In the genomic region with DNA sequence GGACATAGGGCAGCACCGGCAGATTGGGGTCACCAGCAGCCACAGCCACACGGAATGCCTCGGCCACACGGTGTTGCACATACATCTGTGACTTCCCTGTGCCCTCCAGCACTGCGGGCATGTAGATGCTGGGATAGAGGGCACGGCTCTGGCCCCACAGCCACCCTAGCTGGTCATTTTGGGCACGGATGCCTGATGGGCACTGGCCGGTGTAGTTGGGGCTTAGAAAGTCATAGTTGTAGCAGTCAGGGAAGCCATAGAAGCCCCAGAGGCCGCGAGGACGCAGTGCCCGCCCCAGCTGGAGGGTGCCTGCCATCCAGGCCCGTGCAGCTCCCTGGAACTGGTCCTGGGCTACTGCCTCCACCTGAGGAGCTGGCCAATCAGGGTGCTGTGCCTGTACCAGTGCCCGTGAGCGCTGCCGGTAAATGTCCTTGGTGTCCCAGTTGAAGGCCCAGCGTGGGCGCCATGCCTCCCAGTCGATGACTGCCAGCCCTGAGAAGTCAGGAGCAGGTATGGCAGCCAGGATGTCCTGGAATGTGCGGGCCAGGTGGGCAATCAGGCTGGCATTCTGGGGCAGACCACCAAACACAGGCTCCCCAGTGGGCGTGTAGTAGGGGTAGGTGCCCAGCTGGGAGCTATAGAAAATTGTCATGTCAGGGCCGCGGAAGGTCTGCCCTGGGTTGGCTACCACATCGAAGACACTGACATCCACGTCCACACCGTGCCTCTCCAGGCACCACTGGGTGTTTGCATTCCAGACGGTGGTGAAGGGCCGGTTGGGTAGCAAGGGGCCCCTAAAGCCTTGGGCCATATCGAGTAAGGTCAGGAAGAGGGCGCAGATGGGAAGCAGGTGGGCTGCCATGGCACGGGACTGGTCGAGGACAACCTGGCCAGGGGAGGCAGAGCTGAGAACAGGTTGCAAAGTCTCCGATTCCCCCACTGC, we compare ENCODE assay signal across 17 cellular contexts. TPM values are rescaled to one million over a fixed set of nuclear protein-coding genes. Genes with fewer than 3 reads are reported as not detected.
A peak's percentile ranks its signal among the peaks of the same experiment; 100 is the strongest.
DNase-seq lines count a peak whose midpoint lies in the region; ATAC-seq, FAIRE-seq and TF ChIP-seq lines count a peak whose summit lies in the region.
"Had no signal": no experiment of that assay in that cellular context is flagged by ENCODE, and none has a peak within 500 bp of the region (broad histone marks: within the 10 kb centered on the region; RNA-seq: fewer than 3 reads in every experiment).

No MANE protein-coding gene starts in this region.

- H3K9me2 ChIP-seq in HCT116 (ENCODE audit: insufficient read depth) = no peaks in the 10 kb centered on the region

- ATAC-seq in HCT116 = no peak
- ATAC-seq in HepG2 = peak; percentile 3

- peaks cover 3% of the 10 kb centered on the region; the same call in 1 of the 2 replicates for H3K79me2 ChIP-seq in HCT116 (ENCODE audit: insufficient read depth, low read length)
- peaks cover 36% of the 10 kb centered on the region for H3K79me2 ChIP-seq in HepG2 (ENCODE audit: insufficient read depth, low read length)

- H3K4me1 ChIP-seq in HCT116 (ENCODE audit: control insufficient read depth in 1 of 2, insufficient read depth in 2 of 2, low read length in 2 of 2) (peaks cover 21 to 53% of the 10 kb centered on the region in 2 experiments), HepG2 (ENCODE audit: insufficient read depth, low read length) (peaks cover 56% of the 10 kb centered on the region), skeletal muscle tissue (ENCODE audit: control insufficient read depth in 3 of 3, insufficient read depth in 3 of 3, low read length in 3 of 3) (peaks cover 44 to 53% (median 44%) of the 10 kb centered on the region in 3 donors), Caco-2 (peaks cover 20% of the 10 kb centered on the region)

- FAIRE-seq in HepG2 (lab: Jason Lieb, UNC) = no peak
- FAIRE-seq: GM18507 had no signal

- POLR2A ChIA-PET in HCT116 (lab: Charles Lee) = interaction anchor here (1.4 kb wide), 1 partner anchor 12 kb away, joined by 5 read pairs; no protein-coding TSS in a partner anchor
- POLR2A ChIA-PET in HepG2 (lab: Yijun Ruan, JAX) = interaction anchor here (1.1 to 7.9 kb wide), 14 partner anchors 10 to 106 kb away, joined by 3 to 222 read pairs (median 12); a partner anchor contains a TSS
- POLR2A ChIA-PET in Caco-2 (lab: Charles Lee) = interaction anchor here (0.6 kb wide), 2 partner anchors 10 to 38 kb away, joined by 3 to 6 read pairs; a partner anchor contains a TSS

- H3K27ac Mint-ChIP-seq in Caco-2 (ENCODE audit: unreplicated experiment) = no peak overlapping the region
- H3K27ac Mint-ChIP-seq: IgD-negative memory B cell had no signal

- TF ChIP-seq POLR2A in HCT116 (IDR thresholded peaks at IDR 0.05; ENCODE audit: borderline replicate concordance, extremely low read depth, insufficient read depth, insufficient read length) (no peak), HepG2 (IDR thresholded peaks at IDR 0.05; ENCODE audit: insufficient read depth in 1 of 2, low read depth in 2 of 2, low read length in 2 of 2) (peak in 1 of 2 experiments; percentile 5; a peak in 1 of 4 replicates)

- H3K9me3 Mint-ChIP-seq in Caco-2 (ENCODE audit: unreplicated experiment) = no peaks in the 10 kb centered on the region
- H3K9me3 Mint-ChIP-seq: IgD-negative memory B cell had no signal

- H3K27ac ChIP-seq in HCT116 (ENCODE audit: low read depth, low read length) (peak overlapping the region; percentile 70), HepG2 (ENCODE audit: extremely low read length, insufficient read depth, low read length) (peak overlapping the region; percentile 96), skeletal muscle tissue (ENCODE audit: low read depth, low read length) (peak overlapping the region; percentile 65)
- H3K27ac ChIP-seq: BLaER1, SJCRH30, VCaP had no signal

- in situ Hi-C loops in HepG2 (cut with HindIII; ENCODE audit: extremely low pct_ligation_motif_present, low pct_unique_long_range_greater_than_20kb) = no loop called here

- no peaks in the 10 kb centered on the region for H3K36me3 ChIP-seq in HCT116 (ENCODE audit: control insufficient read depth in 1 of 2, insufficient read depth in 2 of 2, low read length in 2 of 2)
- peaks cover 1 to 3% of the 10 kb centered on the region in 2 experiments; a peak in 2 of 5 replicates for H3K36me3 ChIP-seq in HepG2 (replicated peaks in 1 of 2; ENCODE audit: control insufficient read depth in 1 of 2, insufficient read depth in 2 of 2, low read length in 2 of 2)
- H3K36me3 ChIP-seq in skeletal muscle tissue (ENCODE audit: control insufficient read depth in 3 of 3, insufficient read depth in 3 of 3, low read length in 3 of 3) = peaks cover 0 to 5% (median 0%) of the 10 kb centered on the region in 3 donors
- no peaks in the 10 kb centered on the region; the same call in 1 of the 2 replicates for H3K36me3 ChIP-seq in Caco-2 (ENCODE audit: control insufficient read depth, insufficient read depth, low read length)
- H3K36me3 ChIP-seq: SJCRH30 had no signal

- RAD21 ChIA-PET in HCT116 (lab: Charles Lee; ENCODE audit: low non-redundant PET in 1 of 2, low total read pairs in 2 of 2, uncharacterized antibody in 2 of 2, unreplicated experiment in 2 of 2) = interaction anchor here in 1 of 2 experiments (0.5 kb wide), 1 partner anchor 290 kb away, joined by 3 read pairs; no protein-coding TSS in a partner anchor

- intact Hi-C loops in HCT116 (cut with micrococcal nuclease) (loop anchor here (1.0 kb wide), 1 partner anchor 22 kb away; no protein-coding TSS in a partner anchor), HepG2 (cut with micrococcal nuclease; ENCODE audit: unreplicated experiment) (loop anchor here (1.0 to 5.0 kb wide), 2 partner anchors 22 to 40 kb away; no protein-coding TSS in a partner anchor), Caco-2 (cut with micrococcal nuclease; ENCODE audit: unreplicated experiment) (no loop called here)

- WGBS in HepG2 (ENCODE audit: low lambda C conversion rate) = 10% methylated on average over 2 of the region's 33 CpGs

- H3K9ac ChIP-seq in HCT116 (ENCODE audit: low read length) (peak overlapping the region; percentile 49; the same call in 1 of the 2 replicates), HepG2 (ENCODE audit: insufficient read depth, low read depth, low read length) (peak overlapping the region; percentile 93), skeletal muscle tissue (ENCODE audit: low read depth in 1 of 3, low read length in 3 of 3) (peak overlapping the region; percentile 19 to 81 (median 63))
- H3K9ac ChIP-seq: BLaER1 had no signal

- no peak overlapping the region for H2AFZ ChIP-seq in HCT116 (ENCODE audit: low read depth, low read length, poor library complexity, severe bottlenecking)
- H2AFZ ChIP-seq in HepG2 (ENCODE audit: low read length) = no peak overlapping the region

- DNase-seq in HCT116 (ENCODE audit: low read depth, low spot score) = no peak
- DNase-seq in dedifferentiated amniotic fluid mesenchymal stem cell (ENCODE audit: extremely low spot score) = peak; percentile 7
- no peak for DNase-seq in HepG2 (ENCODE audit: low spot score)
- no peak for DNase-seq in activated CD8-positive, alpha-beta memory T cell treated with anti-CD3 and anti-CD28 coated beads for 24 hours
- DNase-seq in stimulated activated CD4-positive, alpha-beta T cell treated with anti-CD3 and anti-CD28 coated beads, Interleukin-2, amount 100 ng/mL, for 48 hours = no peak
- no peak for DNase-seq in Caco-2
- no peak for DNase-seq in superior temporal gyrus (ENCODE audit: extremely low spot score)
- DNase-seq: activated T-cell treated with anti-CD3 and anti-CD28 coated beads for 4 hours; amniotic stem cell; NCI-H1694; SJCRH30; stimulated activated CD4-positive, alpha-beta T cell treated with anti-CD3 and anti-CD28 coated beads, Interleukin-12 subunit alpha, Interleukin-12 subunit beta, amount 100 ng/mL, for 4 hours had no signal

- H3K27me3 Mint-ChIP-seq in Caco-2 (ENCODE audit: insufficient read depth, unreplicated experiment) = no peaks in the 10 kb centered on the region
- H3K27me3 Mint-ChIP-seq: IgD-negative memory B cell had no signal

- no peaks in the 10 kb centered on the region for H3K9me3 ChIP-seq in HCT116 (ENCODE audit: control insufficient read depth in 1 of 2, insufficient read depth in 1 of 2, low read depth in 1 of 2, low read length in 2 of 2)
- H3K9me3 ChIP-seq in HepG2 (ENCODE audit: low read length) = no peaks in the 10 kb centered on the region
- no peaks in the 10 kb centered on the region for H3K9me3 ChIP-seq in skeletal muscle tissue (ENCODE audit: control insufficient read depth in 3 of 3, low read length in 3 of 3)
- H3K9me3 ChIP-seq in Caco-2 = peaks cover 10% of the 10 kb centered on the region
- H3K9me3 ChIP-seq: SJCRH30 had no signal

- H3K4me3 Mint-ChIP-seq in Caco-2 (ENCODE audit: unreplicated experiment) = no peak overlapping the region

- no peaks in the 10 kb centered on the region for H4K20me1 ChIP-seq in HCT116 (ENCODE audit: insufficient read depth)
- H4K20me1 ChIP-seq in HepG2 (ENCODE audit: insufficient read depth, low read length) = peaks cover 11% of the 10 kb centered on the region

- H3K4me3 ChIP-seq in HCT116 (replicated peaks in 1 of 2; ENCODE audit: low read depth in 1 of 2, low read length in 2 of 2) = peak overlapping the region; percentile 27 to 37
- H3K4me3 ChIP-seq in HepG2 (replicated peaks in 1 of 3; ENCODE audit: insufficient read depth in 1 of 3, low read depth in 2 of 3, low read length in 3 of 3) = peak overlapping the region; percentile 67 to 91 (median 71)
- peak overlapping the region; percentile 35 to 70 (median 59) for H3K4me3 ChIP-seq in skeletal muscle tissue (ENCODE audit: low read length in 3 of 3)
- H3K4me3 ChIP-seq in Caco-2 (ENCODE audit: low read depth, low read length) = no peak overlapping the region
- H3K4me3 ChIP-seq: BLaER1, SJCRH30 had no signal

- BruUV-seq in HCT116 (replicated peaks; lab: Mats Ljungman, UMichigan) = no TSS peak
- BruUV-seq in HepG2 (replicated peaks; lab: Mats Ljungman, UMichigan) = no TSS peak
- no TSS peak for BruUV-seq in Caco-2 (replicated peaks; lab: Mats Ljungman, UMichigan)

- peak overlapping the region; percentile 72 for H3K4me2 ChIP-seq in HCT116 (ENCODE audit: low read length)
- peak overlapping the region; percentile 86 for H3K4me2 ChIP-seq in HepG2 (ENCODE audit: low read depth, low read length)
- H3K4me2 ChIP-seq: BLaER1 had no signal

- H3K27me3 ChIP-seq in HCT116 (ENCODE audit: insufficient read depth, low read length) = no peaks in the 10 kb centered on the region
- no peaks in the 10 kb centered on the region; a peak in 1 of 5 replicates for H3K27me3 ChIP-seq in HepG2 (ENCODE audit: control insufficient read depth in 1 of 2, insufficient read depth in 2 of 2, low read length in 2 of 2)
- H3K27me3 ChIP-seq in skeletal muscle tissue (ENCODE audit: control insufficient read depth in 3 of 3, insufficient read depth in 3 of 3, low read length in 3 of 3) = no peaks in the 10 kb centered on the region
- H3K27me3 ChIP-seq in Caco-2 (replicated peaks; ENCODE audit: control insufficient read depth, insufficient read depth, low read length) = no peaks in the 10 kb centered on the region
- H3K27me3 ChIP-seq: BLaER1, SJCRH30 had no signal

- TF ChIP-seq CTCF in HCT116 (IDR thresholded peaks at IDR 0.05 in 2 of 3, conservative IDR thresholded peaks at IDR 0.05 in 1 of 3; ENCODE audit: borderline replicate concordance in 1 of 3, insufficient read depth in 1 of 3, low read depth in 2 of 3, low read length in 2 of 3) (no peak), HepG2 (CRISPR knock-in tag; IDR thresholded peaks at IDR 0.05) (no peak), Caco-2 (IDR thresholded peaks at IDR 0.05; ENCODE audit: insufficient read depth in 1 of 2, low read depth in 1 of 2, low read length in 1 of 2, severe bottlenecking in 1 of 2, unreplicated experiment in 1 of 2) (no peak)

- CTCF ChIA-PET in HCT116 (lab: Charles Lee) = interaction anchor here (1.5 to 2.7 kb wide), 2 partner anchors 19 to 22 kb away, joined by 8 to 14 read pairs; no protein-coding TSS in a partner anchor
- CTCF ChIA-PET in HepG2 (lab: Yijun Ruan, JAX; ENCODE audit: low intra/inter-chr PET ratio, low total read pairs) = interaction anchor here (1.9 to 2.5 kb wide), 2 partner anchors 20 to 22 kb away, joined by 14 to 15 read pairs; a partner anchor contains a TSS
- CTCF ChIA-PET in Caco-2 (lab: Charles Lee) = interaction anchor here (1.2 to 1.5 kb wide), 2 partner anchors 13 to 22 kb away, joined by 4 to 12 read pairs; no protein-coding TSS in a partner anchor

- TF ChIP-seq RAD21 in HCT116 (IDR thresholded peaks at IDR 0.05; ENCODE audit: low read depth) (no peak), HepG2 (CRISPR knock-in tag; IDR thresholded peaks at IDR 0.05) (no peak)

- TF ChIP-seq EP300 in HepG2 (IDR thresholded peaks at IDR 0.05; ENCODE audit: low read depth in 2 of 2, low read length in 2 of 2) (no peak), HepG2 (CRISPR knock-in tag; IDR thresholded peaks at IDR 0.05; ENCODE audit: borderline replicate concordance) (no peak)

- peaks cover 11% of the 10 kb centered on the region for H3K4me1 Mint-ChIP-seq in Caco-2 (ENCODE audit: low read depth, unreplicated experiment)

- peaks cover 11% of the 10 kb centered on the region for H3K36me3 Mint-ChIP-seq in Caco-2 (ENCODE audit: insufficient read depth, unreplicated experiment)
- H3K36me3 Mint-ChIP-seq: IgD-negative memory B cell had no signal

RNA-seq across cellular contexts. Expression of a gene that starts 1.0 kb away (rescaled TPM):
- total RNA-seq in HCT116 (2021; ENCODE audit: unreplicated experiment) = 6.1 TPM
- polyA plus RNA-seq in HCT116 (2012) = 11.9 and 12.5 TPM in 2 replicates
- total RNA-seq in HepG2 (2016; rRNA removed; fragmentation: Illumina TruSeq; extraction: Trizol) = 50.5 and 76.5 TPM in 2 replicates
- total RNA-seq in HepG2 (2016; cell fraction: cytosol; rRNA removed; fragmentation: Illumina TruSeq; extraction: Trizol; ENCODE audit: low read depth) = 15.2 and 15.4 TPM in 2 replicates
- total RNA-seq in HepG2 (2016; cell fraction: insoluble cytoplasmic fraction; rRNA removed; fragmentation: Illumina TruSeq; extraction: Trizol) = 49.7 and 78.4 TPM in 2 replicates
- 36.1 and 38.7 TPM in 2 replicates for total RNA-seq in HepG2 (2016; cell fraction: membrane; rRNA removed; fragmentation: Illumina TruSeq; extraction: Trizol)
- 65.9 and 70.6 TPM in 2 replicates for total RNA-seq in HepG2 (2016; cell fraction: nucleus; rRNA removed; fragmentation: Illumina TruSeq; extraction: Trizol)
- polyA plus RNA-seq in HepG2 (2011; rRNA removed) = 193 and 218 TPM in 2 replicates
- polyA plus RNA-seq in HepG2 (2011; cell fraction: cytosol; rRNA removed) = 153 and 171 TPM in 2 replicates
- polyA plus RNA-seq in HepG2 (2011; cell fraction: nucleus; rRNA removed) = 132 and 137 TPM in 2 replicates
- polyA plus RNA-seq in HepG2 (2012) = 82.6 and 84.8 TPM in 2 replicates
- polyA plus RNA-seq in HepG2 (2016; cell fraction: cytosol; fragmentation: Illumina TruSeq; extraction: Trizol; ENCODE audit: low read depth) = 15.0 TPM in 2 replicates
- 57.3 and 58.6 TPM in 2 replicates for polyA plus RNA-seq in HepG2 (2016; cell fraction: insoluble cytoplasmic fraction; fragmentation: Illumina TruSeq; extraction: Trizol; ENCODE audit: low read depth)
- polyA plus RNA-seq in HepG2 (2016; cell fraction: membrane; fragmentation: Illumina TruSeq; extraction: Trizol; ENCODE audit: low read depth) = 31.8 and 34.0 TPM in 2 replicates
- 111 and 117 TPM in 2 replicates for polyA plus RNA-seq in HepG2 (2016; cell fraction: nucleus; fragmentation: Illumina TruSeq; extraction: Trizol; ENCODE audit: insufficient read depth, low read depth)
- 71.5 and 300 TPM in 2 replicates for polyA minus RNA-seq in HepG2 (2011; rRNA and poly(A)+ RNA removed; ENCODE audit: low replicate concordance)
- 89.0 and 90.5 TPM in 2 replicates for polyA minus RNA-seq in HepG2 (2011; cell fraction: cytosol; rRNA and poly(A)+ RNA removed)
- polyA minus RNA-seq in HepG2 (2011; cell fraction: nucleus; rRNA and poly(A)+ RNA removed) = 34.9 and 47.4 TPM in 2 replicates
- total RNA-seq in skeletal muscle tissue = 2.6 TPM
- 2.3 and 2.6 TPM in 2 replicates for total RNA-seq in Caco-2 (2022)
- total RNA-seq: SJCRH30 had no signal

RNA-seq across cellular contexts. Expression of a gene that starts 3.2 kb away (rescaled TPM):
- total RNA-seq in HCT116 (2021; ENCODE audit: unreplicated experiment) (10.3 TPM), HepG2 (2016; rRNA removed; fragmentation: Illumina TruSeq; extraction: Trizol) (5.5 and 5.9 TPM in 2 replicates), skeletal muscle tissue (3.7 TPM), Caco-2 (2022) (5.2 and 6.8 TPM in 2 replicates)
- 4.6 and 6.5 TPM in 2 replicates for polyA plus RNA-seq in HCT116 (2012)
- total RNA-seq in HepG2 (2016; cell fraction: cytosol; rRNA removed; fragmentation: Illumina TruSeq; extraction: Trizol; ENCODE audit: low read depth) = 3.1 and 4.0 TPM in 2 replicates
- total RNA-seq in HepG2 (2016; cell fraction: insoluble cytoplasmic fraction; rRNA removed; fragmentation: Illumina TruSeq; extraction: Trizol) = 4.8 and 6.5 TPM in 2 replicates
- 4.7 and 5.3 TPM in 2 replicates for total RNA-seq in HepG2 (2016; cell fraction: membrane; rRNA removed; fragmentation: Illumina TruSeq; extraction: Trizol)
- total RNA-seq in HepG2 (2016; cell fraction: nucleus; rRNA removed; fragmentation: Illumina TruSeq; extraction: Trizol) = 4.6 and 5.5 TPM in 2 replicates
- 10.4 and 12.9 TPM in 2 replicates for polyA plus RNA-seq in HepG2 (2011; rRNA removed)
- 10.7 and 17.4 TPM in 2 replicates for polyA plus RNA-seq in HepG2 (2011; cell fraction: cytosol; rRNA removed)
- 24.5 and 24.6 TPM in 2 replicates for polyA plus RNA-seq in HepG2 (2011; cell fraction: nucleus; rRNA removed)
- 2.2 and 2.5 TPM in 2 replicates for polyA plus RNA-seq in HepG2 (2012)
- 2.8 and 4.1 TPM in 2 replicates for polyA plus RNA-seq in HepG2 (2016; cell fraction: cytosol; fragmentation: Illumina TruSeq; extraction: Trizol; ENCODE audit: low read depth)
- polyA plus RNA-seq in HepG2 (2016; cell fraction: insoluble cytoplasmic fraction; fragmentation: Illumina TruSeq; extraction: Trizol; ENCODE audit: low read depth) = 6.1 and 9.3 TPM in 2 replicates
- 6.6 and 7.3 TPM in 2 replicates for polyA plus RNA-seq in HepG2 (2016; cell fraction: membrane; fragmentation: Illumina TruSeq; extraction: Trizol; ENCODE audit: low read depth)
- 9.7 and 11.4 TPM in 2 replicates for polyA plus RNA-seq in HepG2 (2016; cell fraction: nucleus; fragmentation: Illumina TruSeq; extraction: Trizol; ENCODE audit: insufficient read depth, low read depth)
- 24.0 and 60.6 TPM in 2 replicates for polyA minus RNA-seq in HepG2 (2011; rRNA and poly(A)+ RNA removed; ENCODE audit: low replicate concordance)
- 5.2 and 5.5 TPM in 2 replicates for polyA minus RNA-seq in HepG2 (2011; cell fraction: cytosol; rRNA and poly(A)+ RNA removed)
- 5.8 and 7.0 TPM in 2 replicates for polyA minus RNA-seq in HepG2 (2011; cell fraction: nucleus; rRNA and poly(A)+ RNA removed)

RNA-seq across cellular contexts. Expression of a gene that starts 3.2 kb away (rescaled TPM):
- total RNA-seq in HCT116 (2021; ENCODE audit: unreplicated experiment) (21.3 TPM), HepG2 (2016; rRNA removed; fragmentation: Illumina TruSeq; extraction: Trizol) (1.5 and 3.4 TPM in 2 replicates), skeletal muscle tissue (1.6 TPM), Caco-2 (2022) (6.7 and 8.2 TPM in 2 replicates)
- 27.0 and 31.4 TPM in 2 replicates for polyA plus RNA-seq in HCT116 (2012)
- 1.2 and 1.4 TPM in 2 replicates for total RNA-seq in HepG2 (2016; cell fraction: cytosol; rRNA removed; fragmentation: Illumina TruSeq; extraction: Trizol; ENCODE audit: low read depth)
- total RNA-seq in HepG2 (2016; cell fraction: insoluble cytoplasmic fraction; rRNA removed; fragmentation: Illumina TruSeq; extraction: Trizol) = 1.9 and 4.5 TPM in 2 replicates
- total RNA-seq in HepG2 (2016; cell fraction: membrane; rRNA removed; fragmentation: Illumina TruSeq; extraction: Trizol) = 1.7 and 3.0 TPM in 2 replicates
- total RNA-seq in HepG2 (2016; cell fraction: nucleus; rRNA removed; fragmentation: Illumina TruSeq; extraction: Trizol) = 6.5 and 6.8 TPM in 2 replicates
- polyA plus RNA-seq in HepG2 (2011; rRNA removed) = 8.7 and 13.1 TPM in 2 replicates
- 3.4 and 5.0 TPM in 2 replicates for polyA plus RNA-seq in HepG2 (2011; cell fraction: cytosol; rRNA removed)
- 46.7 and 51.7 TPM in 2 replicates for polyA plus RNA-seq in HepG2 (2011; cell fraction: nucleus; rRNA removed)
- 5.2 and 6.1 TPM in 2 replicates for polyA plus RNA-seq in HepG2 (2012)
- polyA plus RNA-seq in HepG2 (2016; cell fraction: cytosol; fragmentation: Illumina TruSeq; extraction: Trizol; ENCODE audit: low read depth) = 2.4 and 3.7 TPM in 2 replicates
- 4.3 and 5.4 TPM in 2 replicates for polyA plus RNA-seq in HepG2 (2016; cell fraction: insoluble cytoplasmic fraction; fragmentation: Illumina TruSeq; extraction: Trizol; ENCODE audit: low read depth)
- polyA plus RNA-seq in HepG2 (2016; cell fraction: membrane; fragmentation: Illumina TruSeq; extraction: Trizol; ENCODE audit: low read depth) = 5.1 and 5.3 TPM in 2 replicates
- polyA plus RNA-seq in HepG2 (2016; cell fraction: nucleus; fragmentation: Illumina TruSeq; extraction: Trizol; ENCODE audit: insufficient read depth, low read depth) = 23.1 and 24.6 TPM in 2 replicates
- polyA minus RNA-seq in HepG2 (2011; rRNA and poly(A)+ RNA removed; ENCODE audit: low replicate concordance) = 20.9 and 56.7 TPM in 2 replicates
- 2.0 and 2.9 TPM in 2 replicates for polyA minus RNA-seq in HepG2 (2011; cell fraction: cytosol; rRNA and poly(A)+ RNA removed)
- 15.7 and 16.0 TPM in 2 replicates for polyA minus RNA-seq in HepG2 (2011; cell fraction: nucleus; rRNA and poly(A)+ RNA removed)

RNA-seq across cellular contexts. Expression of a gene that starts 10.1 kb away (rescaled TPM):
- total RNA-seq in HCT116 (2021; ENCODE audit: unreplicated experiment) (146 TPM), HepG2 (2016; rRNA removed; fragmentation: Illumina TruSeq; extraction: Trizol) (81.4 and 96.1 TPM in 2 replicates), skeletal muscle tissue (44.9 TPM), Caco-2 (2022) (88.0 and 89.5 TPM in 2 replicates)
- 101 and 103 TPM in 2 replicates for polyA plus RNA-seq in HCT116 (2012)
- total RNA-seq in HepG2 (2016; cell fraction: cytosol; rRNA removed; fragmentation: Illumina TruSeq; extraction: Trizol; ENCODE audit: low read depth) = 66.4 and 85.9 TPM in 2 replicates
- total RNA-seq in HepG2 (2016; cell fraction: insoluble cytoplasmic fraction; rRNA removed; fragmentation: Illumina TruSeq; extraction: Trizol) = 79.0 and 101 TPM in 2 replicates
- 126 and 147 TPM in 2 replicates for total RNA-seq in HepG2 (2016; cell fraction: membrane; rRNA removed; fragmentation: Illumina TruSeq; extraction: Trizol)
- 83.9 and 92.3 TPM in 2 replicates for total RNA-seq in HepG2 (2016; cell fraction: nucleus; rRNA removed; fragmentation: Illumina TruSeq; extraction: Trizol)
- polyA plus RNA-seq in HepG2 (2011; rRNA removed) = 32.8 and 43.1 TPM in 2 replicates
- 29.8 and 39.8 TPM in 2 replicates for polyA plus RNA-seq in HepG2 (2011; cell fraction: cytosol; rRNA removed)
- 174 and 179 TPM in 2 replicates for polyA plus RNA-seq in HepG2 (2011; cell fraction: nucleus; rRNA removed)
- 38.5 and 48.9 TPM in 2 replicates for polyA plus RNA-seq in HepG2 (2012)
- 54.5 and 72.4 TPM in 2 replicates for polyA plus RNA-seq in HepG2 (2016; cell fraction: cytosol; fragmentation: Illumina TruSeq; extraction: Trizol; ENCODE audit: low read depth)
- 62.4 and 77.5 TPM in 2 replicates for polyA plus RNA-seq in HepG2 (2016; cell fraction: insoluble cytoplasmic fraction; fragmentation: Illumina TruSeq; extraction: Trizol; ENCODE audit: low read depth)
- 89.6 and 91.5 TPM in 2 replicates for polyA plus RNA-seq in HepG2 (2016; cell fraction: membrane; fragmentation: Illumina TruSeq; extraction: Trizol; ENCODE audit: low read depth)
- polyA plus RNA-seq in HepG2 (2016; cell fraction: nucleus; fragmentation: Illumina TruSeq; extraction: Trizol; ENCODE audit: insufficient read depth, low read depth) = 124 and 130 TPM in 2 replicates
- polyA minus RNA-seq in HepG2 (2011; rRNA and poly(A)+ RNA removed; ENCODE audit: low replicate concordance) = 61.7 and 107 TPM in 2 replicates
- polyA minus RNA-seq in HepG2 (2011; cell fraction: cytosol; rRNA and poly(A)+ RNA removed) = 15.9 and 21.4 TPM in 2 replicates
- 46.6 and 52.5 TPM in 2 replicates for polyA minus RNA-seq in HepG2 (2011; cell fraction: nucleus; rRNA and poly(A)+ RNA removed)

RNA-seq across cellular contexts. Expression of a gene that starts 20.2 kb away (rescaled TPM):
- 42.2 TPM for total RNA-seq in HCT116 (2021; ENCODE audit: unreplicated experiment)
- 57.5 and 64.1 TPM in 2 replicates for polyA plus RNA-seq in HCT116 (2012)
- 40.9 and 76.2 TPM in 2 replicates for total RNA-seq in HepG2 (2016; rRNA removed; fragmentation: Illumina TruSeq; extraction: Trizol)
- total RNA-seq in HepG2 (2016; cell fraction: cytosol; rRNA removed; fragmentation: Illumina TruSeq; extraction: Trizol; ENCODE audit: low read depth) = 33.8 and 45.1 TPM in 2 replicates
- 38.5 and 74.2 TPM in 2 replicates for total RNA-seq in HepG2 (2016; cell fraction: insoluble cytoplasmic fraction; rRNA removed; fragmentation: Illumina TruSeq; extraction: Trizol)
- 60.8 and 76.3 TPM in 2 replicates for total RNA-seq in HepG2 (2016; cell fraction: membrane; rRNA removed; fragmentation: Illumina TruSeq; extraction: Trizol)
- total RNA-seq in HepG2 (2016; cell fraction: nucleus; rRNA removed; fragmentation: Illumina TruSeq; extraction: Trizol) = 56.5 and 69.1 TPM in 2 replicates
- 102 and 144 TPM in 2 replicates for polyA plus RNA-seq in HepG2 (2011; rRNA removed)
- 110 and 154 TPM in 2 replicates for polyA plus RNA-seq in HepG2 (2011; cell fraction: cytosol; rRNA removed)
- 94.8 and 103 TPM in 2 replicates for polyA plus RNA-seq in HepG2 (2011; cell fraction: nucleus; rRNA removed)
- polyA plus RNA-seq in HepG2 (2012) = 37.6 and 45.4 TPM in 2 replicates
- polyA plus RNA-seq in HepG2 (2016; cell fraction: cytosol; fragmentation: Illumina TruSeq; extraction: Trizol; ENCODE audit: low read depth) = 32.1 and 39.0 TPM in 2 replicates
- polyA plus RNA-seq in HepG2 (2016; cell fraction: insoluble cytoplasmic fraction; fragmentation: Illumina TruSeq; extraction: Trizol; ENCODE audit: low read depth) = 33.6 and 35.3 TPM in 2 replicates
- 47.1 and 53.3 TPM in 2 replicates for polyA plus RNA-seq in HepG2 (2016; cell fraction: membrane; fragmentation: Illumina TruSeq; extraction: Trizol; ENCODE audit: low read depth)
- polyA plus RNA-seq in HepG2 (2016; cell fraction: nucleus; fragmentation: Illumina TruSeq; extraction: Trizol; ENCODE audit: insufficient read depth, low read depth) = 84.1 and 84.7 TPM in 2 replicates
- 83.3 and 236 TPM in 2 replicates for polyA minus RNA-seq in HepG2 (2011; rRNA and poly(A)+ RNA removed; ENCODE audit: low replicate concordance)
- polyA minus RNA-seq in HepG2 (2011; cell fraction: cytosol; rRNA and poly(A)+ RNA removed) = 38.1 and 40.4 TPM in 2 replicates
- polyA minus RNA-seq in HepG2 (2011; cell fraction: nucleus; rRNA and poly(A)+ RNA removed) = 37.0 and 41.7 TPM in 2 replicates
- total RNA-seq in skeletal muscle tissue = 43.8 TPM
- 30.1 and 31.6 TPM in 2 replicates for total RNA-seq in Caco-2 (2022)
